22 cellular contexts compared by ENCODE assay signal in genomic region chr12:127146991-127147718, GRCh38.
"Had no signal": no experiment of that assay in that cellular context is flagged by ENCODE, and none has a peak within 500 bp of the region (broad histone marks: within the 10 kb centered on the region; RNA-seq: fewer than 3 reads in every experiment).

No MANE protein-coding gene starts in this region.

- H3K9me3 Mint-ChIP-seq: activated T-helper 2 cell treated with anti-CD3 and anti-CD28 coated beads, Interferon-gamma antibody, Interleukin-2, Interleukin-4, amounts not matched to agents 10 μg/mL and 5 μg/mL and 100 μg/mL, durations not matched to agents 14 hours and 24 hours and 36 hours had no signal

- DNase-seq: activated CD4-positive, alpha-beta T cell treated with anti-CD3 and anti-CD28 coated beads, Interleukin-2, amount 50 U/mL, for 1 hour; activated naive CD4-positive, alpha-beta T cell; activated naive CD8-positive, alpha-beta T cell treated with anti-CD3 and anti-CD28 coated beads for 36 hours; activated T-cell treated with anti-CD3 and anti-CD28 coated beads, Interleukin-2, amount 50 U/mL, for 1 hour; amniotic stem cell; colonic mucosa; dorsolateral prefrontal cortex; effector memory CD8-positive, alpha-beta T cell; esophagus squamous epithelium; heart left ventricle; kidney; natural killer cell; stimulated activated CD4-positive, alpha-beta T cell treated with anti-CD3 and anti-CD28 coated beads, Interleukin-4, amount 100 ng/mL, for 1 hour; stimulated activated naive CD4-positive, alpha-beta T cell treated with Interleukin-2 at 50 U/mL for 16 hours; T-helper 2 cell had no signal

- H3K27ac Mint-ChIP-seq: type B pancreatic cell had no signal

- FAIRE-seq: bronchial epithelial cell, kidney had no signal

- H3K27ac ChIP-seq: colonic mucosa, prostate gland, thoracic aorta had no signal

- H3K9me3 ChIP-seq: colonic mucosa, esophagus squamous epithelium, prostate gland, thoracic aorta had no signal

- H3K36me3 Mint-ChIP-seq: type B pancreatic cell had no signal

- H3K27me3 ChIP-seq: colonic mucosa, dorsolateral prefrontal cortex, gastroesophageal sphincter had no signal

- H3K4me1 ChIP-seq: colonic mucosa, prostate gland had no signal

- H3K27me3 Mint-ChIP-seq: type B pancreatic cell had no signal

- H3K36me3 ChIP-seq: colonic mucosa, esophagus squamous epithelium, gastroesophageal sphincter, heart left ventricle, prostate gland, spleen, thoracic aorta had no signal
